ENCODE assay signal across 19 cellular contexts in the genomic region with DNA sequence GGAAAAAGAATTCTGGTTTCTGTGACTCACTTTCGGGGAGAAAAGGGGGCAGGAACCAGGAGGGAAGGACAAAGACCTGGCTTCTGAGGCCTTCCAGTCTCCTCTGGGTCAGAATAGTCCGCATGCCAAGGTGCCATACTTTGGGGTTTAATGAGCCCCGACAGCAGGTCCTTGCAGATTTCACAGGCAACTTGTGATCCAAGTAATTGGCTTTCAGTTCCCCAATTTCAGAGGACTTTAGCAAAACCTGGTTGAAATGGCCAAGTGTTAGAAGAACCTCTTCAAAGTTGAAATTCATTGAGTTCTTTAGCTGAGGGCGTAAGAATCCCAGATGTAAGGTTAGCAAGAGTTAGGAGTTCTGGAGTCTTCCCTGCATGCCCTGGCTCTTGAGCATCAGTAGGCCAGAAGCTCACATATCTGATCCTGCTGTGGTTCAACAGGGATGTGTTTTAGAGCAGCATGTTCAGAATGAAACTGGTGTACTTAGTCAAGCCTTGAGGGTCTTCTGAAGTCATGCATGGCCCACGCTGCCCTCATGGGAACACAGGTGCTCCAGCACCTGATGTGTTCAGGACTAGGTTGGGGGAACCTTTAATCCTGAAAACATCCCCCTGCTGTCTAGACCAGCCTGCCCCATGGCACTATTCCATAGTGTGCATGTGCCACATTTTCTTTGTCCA.
DNase-seq lines count a peak whose midpoint lies in the region; ATAC-seq lines count a peak whose summit lies in the region.
"Had no signal": no experiment of that assay in that cellular context is flagged by ENCODE, and none has a peak within 500 bp of the region (broad histone marks: within the 10 kb centered on the region; RNA-seq: fewer than 3 reads in every experiment).

No MANE protein-coding gene starts in this region.

- H3K27ac ChIP-seq in Karpas-422 (ENCODE audit: low read length), result no peak overlapping the region
- H3K27ac ChIP-seq in CD4-positive, alpha-beta memory T cell (ENCODE audit: low read depth, low read length), result no peak overlapping the region
- H3K27ac ChIP-seq: heart right ventricle had no signal

- no peaks in the 10 kb centered on the region for H4K20me1 ChIP-seq in Karpas-422 (ENCODE audit: insufficient read depth, low read depth, low read length)

- H3K9me3 Mint-ChIP-seq in CD4-positive, alpha-beta memory T cell, result peaks cover 0 to 17% (median 8%) of the 10 kb centered on the region in 8 donors
- H3K9me3 Mint-ChIP-seq: activated B cell treated with CpG ODN at 0.5 μM for 24 hours had no signal

- H3K27me3 ChIP-seq in Karpas-422 (ENCODE audit: low read length), result no peaks in the 10 kb centered on the region
- H3K27me3 ChIP-seq in CD4-positive, alpha-beta memory T cell (ENCODE audit: insufficient read depth, low read length), result no peaks in the 10 kb centered on the region
- H3K27me3 ChIP-seq: heart right ventricle, MG63 had no signal

- ATAC-seq in GM18519 (IDR thresholded peaks at IDR 0.05; ENCODE audit: low FRiP score, unreplicated experiment) (peak; percentile 85), GM21390 (IDR thresholded peaks at IDR 0.05; ENCODE audit: unreplicated experiment) (peak; percentile 69), HG02870 (IDR thresholded peaks at IDR 0.05; ENCODE audit: unreplicated experiment) (peak; percentile 63)
- ATAC-seq: esophagus mucosa, heart right ventricle, sciatic nerve had no signal

- H3K9me2 ChIP-seq in Karpas-422 (replicated peaks; ENCODE audit: insufficient read depth, low read length), result no peaks in the 10 kb centered on the region

- no peaks in the 10 kb centered on the region for H3K79me2 ChIP-seq in Karpas-422 (ENCODE audit: low read length)

- CTCF ChIA-PET in CD4-positive, alpha-beta memory T cell (lab: Charles Lee; ENCODE audit: partially characterized antibody), result no interaction called here

- no peak overlapping the region for H3K27ac Mint-ChIP-seq in CD4-positive, alpha-beta memory T cell
- H3K27ac Mint-ChIP-seq: activated B cell treated with CpG ODN at 0.5 μM for 24 hours had no signal

- H3K9me3 ChIP-seq in Karpas-422 (ENCODE audit: low read length), result no peaks in the 10 kb centered on the region
- H3K9me3 ChIP-seq in CD4-positive, alpha-beta memory T cell (ENCODE audit: control insufficient read depth in 1 of 2, low read length in 2 of 2), result no peaks in the 10 kb centered on the region
- H3K9me3 ChIP-seq: MG63 had no signal

- no peak overlapping the region for H3K4me3 ChIP-seq in Karpas-422 (ENCODE audit: low read length)
- H3K4me3 ChIP-seq in CD4-positive, alpha-beta memory T cell (ENCODE audit: low read length in 2 of 2), result no peak overlapping the region
- H3K4me3 ChIP-seq: heart right ventricle, MG63 had no signal

- POLR2A ChIA-PET in CD4-positive, alpha-beta memory T cell (lab: Charles Lee; ENCODE audit: partially characterized antibody), result no interaction called here

- H3K4me2 ChIP-seq in Karpas-422 (ENCODE audit: low read depth, low read length, poor library complexity, severe bottlenecking), result no peak overlapping the region

- no peaks in the 10 kb centered on the region for H3K36me3 ChIP-seq in Karpas-422 (ENCODE audit: insufficient read depth, low read length)
- H3K36me3 ChIP-seq in CD4-positive, alpha-beta memory T cell (ENCODE audit: insufficient read depth, low read length), result no peaks in the 10 kb centered on the region
- H3K36me3 ChIP-seq: heart right ventricle, MG63 had no signal

- H2AFZ ChIP-seq in Karpas-422 (ENCODE audit: low read length), result no peak overlapping the region

- H3K4me1 ChIP-seq in Karpas-422 (ENCODE audit: low read length), result peaks cover 3% of the 10 kb centered on the region; the same call in 1 of the 2 replicates
- no peaks in the 10 kb centered on the region for H3K4me1 ChIP-seq in CD4-positive, alpha-beta memory T cell (ENCODE audit: insufficient read depth, low read length)
- H3K4me1 ChIP-seq: heart right ventricle had no signal

- H3K36me3 Mint-ChIP-seq in CD4-positive, alpha-beta memory T cell, result no peaks in the 10 kb centered on the region

- H3K27me3 Mint-ChIP-seq in CD4-positive, alpha-beta memory T cell, result peaks cover 0 to 2% of the 10 kb centered on the region in 2 donors
- H3K27me3 Mint-ChIP-seq: activated B cell treated with CpG ODN at 0.5 μM for 24 hours had no signal

- H3K9ac ChIP-seq in Karpas-422 (ENCODE audit: low read length), result no peak overlapping the region

- DNase-seq in Karpas-422 (peak; percentile 42), H4 (ENCODE audit: low spot score) (no peak), SW 1271 (lab: John Stamatoyannopoulos, UW) (no peak), cerebellar cortex (ENCODE audit: low spot score) (no peak)
- no peak for DNase-seq in CD4-positive, alpha-beta memory T cell
- DNase-seq: activated B cell treated with CpG ODN at 0.5 μM for 24 hours; activated CD8-positive, alpha-beta memory T cell treated with anti-CD3 and anti-CD28 coated beads, Interleukin-2, amount 50 U/mL, for 4 hours; activated naive CD4-positive, alpha-beta T cell treated with Interleukin-2 at 50 U/mL for 16 hours; dermis blood vessel endothelial cell; heart right ventricle; kidney glomerular epithelial cell; MG63; NCI-H2081 treated with DMSO at 0.1 percent for 48 hours; NCI-H69 had no signal

- intact Hi-C loops in CD4-positive, alpha-beta memory T cell (cut with micrococcal nuclease), result no loop called here

- no peaks in the 10 kb centered on the region for H3K4me1 Mint-ChIP-seq in CD4-positive, alpha-beta memory T cell

- H3K4me3 Mint-ChIP-seq in CD4-positive, alpha-beta memory T cell, result no peak overlapping the region
- H3K4me3 Mint-ChIP-seq: activated B cell treated with CpG ODN at 0.5 μM for 24 hours had no signal
